8 cellular contexts compared by ENCODE assay signal in genomic region chr1:43227138-43227836, GRCh38. TPM values are rescaled to one million over a fixed set of nuclear protein-coding genes. Genes with fewer than 3 reads are reported as not detected.
DNase-seq lines count a peak whose midpoint lies in the region; ATAC-seq and TF ChIP-seq lines count a peak whose summit lies in the region.

No MANE protein-coding gene starts in this region.

- H3K4me1 ChIP-seq in MM.1S (ENCODE audit: low read length), result 0 out of 2 replicates have a peak, but pooled peaks cover under 1% of the 10 kb centered on the region
- H3K4me1 ChIP-seq in parathyroid adenoma, result no peaks in the 10 kb centered on the region
- peaks cover 0 to 17% (median 12%) of the 10 kb centered on the region in 4 donors for H3K4me1 ChIP-seq in upper lobe of left lung

- H3K4me2 ChIP-seq in MM.1S (ENCODE audit: low read depth, low read length) (no peak overlapping the region), parathyroid adenoma (ENCODE audit: low read length) (no peak overlapping the region)

- H3K9ac ChIP-seq in MM.1S (ENCODE audit: low read length) (no peak overlapping the region), parathyroid adenoma (no peak overlapping the region)

- no peak overlapping the region for H3K4me3 ChIP-seq in GM12864 (ENCODE audit: low read depth, low read length)
- no peak overlapping the region for H3K4me3 ChIP-seq in MM.1S (ENCODE audit: low read length)
- no peak overlapping the region for H3K4me3 ChIP-seq in parathyroid adenoma (ENCODE audit: low read depth, low read length)
- H3K4me3 ChIP-seq in upper lobe of left lung, result no peak overlapping the region

- H3K27ac ChIP-seq in MM.1S (ENCODE audit: low read length) (no peak overlapping the region), parathyroid adenoma (no peak overlapping the region), upper lobe of left lung (peak overlapping the region in 2 of 4 donors; percentile 51 to 62)

- H4K20me1 ChIP-seq in MM.1S (ENCODE audit: insufficient read depth, low read length), result no peaks in the 10 kb centered on the region

- TF ChIP-seq POLR2A in upper lobe of left lung (IDR thresholded peaks at IDR 0.05), result no peak

- H3K36me3 ChIP-seq in MM.1S (replicated peaks; ENCODE audit: insufficient read depth, low read length) (no peaks in the 10 kb centered on the region), parathyroid adenoma (ENCODE audit: control insufficient read depth, insufficient read depth, low read length) (no peaks in the 10 kb centered on the region), upper lobe of left lung (no peaks in the 10 kb centered on the region)

- peak in 2 of 4 donors; percentile 32 to 74 for TF ChIP-seq EP300 in upper lobe of left lung (IDR thresholded peaks at IDR 0.05)

- no peaks in the 10 kb centered on the region for H3K9me3 ChIP-seq in MM.1S (replicated peaks; ENCODE audit: insufficient read depth, low read length)
- no peaks in the 10 kb centered on the region for H3K9me3 ChIP-seq in parathyroid adenoma (ENCODE audit: control insufficient read depth, low read length)
- no peaks in the 10 kb centered on the region for H3K9me3 ChIP-seq in upper lobe of left lung

- H2AFZ ChIP-seq in MM.1S (ENCODE audit: low read length), result no peak overlapping the region
- H2AFZ ChIP-seq in parathyroid adenoma, result no peak overlapping the region

- TF ChIP-seq CTCF in GM12864 (IDR thresholded peaks at IDR 0.05; ENCODE audit: low read depth, low read length, missing control alignments), result peak; percentile 95
- TF ChIP-seq CTCF in MM.1S (IDR thresholded peaks at IDR 0.05; ENCODE audit: low read length), result peak; percentile 95
- TF ChIP-seq CTCF in parathyroid adenoma (IDR thresholded peaks at IDR 0.05), result peak; percentile 80
- TF ChIP-seq CTCF in upper lobe of left lung (IDR thresholded peaks at IDR 0.05), result peak; percentile 91 to 98 (median 95)

- no peaks in the 10 kb centered on the region for H3K9me2 ChIP-seq in MM.1S (replicated peaks; ENCODE audit: insufficient read depth, low read length)

- H3K79me2 ChIP-seq in MM.1S (ENCODE audit: low read length), result no peaks in the 10 kb centered on the region
- H3K79me2 ChIP-seq in parathyroid adenoma, result no peaks in the 10 kb centered on the region

- DNase-seq in GM12864 (ENCODE audit: low read depth) (peak; percentile 55), MM.1S (peak; percentile 73), SK-N-DZ (ENCODE audit: low spot score) (peak; percentile 66), glomerular endothelial cell (ENCODE audit: extremely low read depth, low read depth, low spot score) (peak; percentile 61), upper lobe of left lung (peak; percentile 69 to 86)
- peak; percentile 80 for DNase-seq in activated gamma-delta T cell treated with anti-CD3 and anti-CD28 coated beads, Interleukin-2, amount 50 U/mL, for 16 hours (ENCODE audit: low read depth)

- ATAC-seq in upper lobe of left lung (ENCODE audit: low FRiP score in 2 of 2) (peak; percentile 88 to 90), GM18519 (IDR thresholded peaks at IDR 0.05; ENCODE audit: low FRiP score, unreplicated experiment) (no peak)

- H3K27me3 ChIP-seq in MM.1S (replicated peaks; ENCODE audit: insufficient read depth, low read length) (no peaks in the 10 kb centered on the region), parathyroid adenoma (ENCODE audit: control insufficient read depth, insufficient read depth, low read length) (no peaks in the 10 kb centered on the region), upper lobe of left lung (no peaks in the 10 kb centered on the region)

- 9 to 23% methylated on average over 7 to 12 of the region's 12 CpGs for WGBS in upper lobe of left lung, 2 donors

- H3F3A ChIP-seq in MM.1S (ENCODE audit: insufficient read depth, low read length), result no peaks in the 10 kb centered on the region

RNA-seq across cellular contexts. Expression of gene TMEM125, which starts 42.5 kb away (rescaled TPM):
- not detected in 2 replicates for polyA plus RNA-seq in SK-N-DZ (2014; cell fraction: cytosol; rRNA removed)
- not detected in 2 replicates for polyA plus RNA-seq in SK-N-DZ (2014; cell fraction: nucleus; rRNA removed)
- total RNA-seq in glomerular endothelial cell (not detected in 2 replicates), upper lobe of left lung (100 to 1,000 TPM; 144 to 302 (median 227) TPM)

RNA-seq across cellular contexts. Expression of gene CFAP57, which starts 55.2 kb away (rescaled TPM):
- polyA plus RNA-seq in SK-N-DZ (2014; cell fraction: cytosol; rRNA removed), result 0.08 and 0.32 TPM in 2 replicates
- polyA plus RNA-seq in SK-N-DZ (2014; cell fraction: nucleus; rRNA removed), result 0.61 TPM in 1 of 2 replicates, not detected in the other
- total RNA-seq in glomerular endothelial cell, result 0.23 and 0.29 TPM in 2 replicates
- 10 to 100 TPM in 1 of 6 donors, 1 to 10 TPM in 4, under 1 TPM in 1; 0.37 to 23.1 (median 3.7) TPM for total RNA-seq in upper lobe of left lung

RNA-seq across cellular contexts. Expression of gene EBNA1BP2, which starts 55.2 kb away (rescaled TPM):
- polyA plus RNA-seq in SK-N-DZ (2014; cell fraction: cytosol; rRNA removed), result 109 and 124 TPM in 2 replicates
- 68.3 and 91.8 TPM in 2 replicates for polyA plus RNA-seq in SK-N-DZ (2014; cell fraction: nucleus; rRNA removed)
- total RNA-seq in glomerular endothelial cell, result 91.4 and 93.0 TPM in 2 replicates
- total RNA-seq in upper lobe of left lung, result 10 to 100 TPM; 30.6 to 72.8 (median 45.8) TPM

RNA-seq across cellular contexts. Expression of gene C1orf210, which starts 58.1 kb away (rescaled TPM):
- polyA plus RNA-seq in SK-N-DZ (2014; cell fraction: cytosol; rRNA removed), result not detected in 2 replicates
- not detected in 2 replicates for polyA plus RNA-seq in SK-N-DZ (2014; cell fraction: nucleus; rRNA removed)
- not detected in 2 replicates for total RNA-seq in glomerular endothelial cell
- 10 to 100 TPM; 12.5 to 38.3 (median 27.1) TPM for total RNA-seq in upper lobe of left lung

Comparison
In these comparisons a context has a peak if more than half of its experiments do, and no peak if none do; other contexts are left out.
1. RNA of gene TMEM125, which starts 42.5 kb away (total RNA-seq): 144 to 302 TPM in upper lobe of left lung; not detected in glomerular endothelial cell; every median in the first group is over 100 times any median in the second.
2. Peak in every context shown above with its lines, with median percentiles within 50 percentile points of each other: DNase-seq and CTCF ChIP-seq.